Comparison of ENCODE assay signal across 8 cellular contexts in the genomic region with DNA sequence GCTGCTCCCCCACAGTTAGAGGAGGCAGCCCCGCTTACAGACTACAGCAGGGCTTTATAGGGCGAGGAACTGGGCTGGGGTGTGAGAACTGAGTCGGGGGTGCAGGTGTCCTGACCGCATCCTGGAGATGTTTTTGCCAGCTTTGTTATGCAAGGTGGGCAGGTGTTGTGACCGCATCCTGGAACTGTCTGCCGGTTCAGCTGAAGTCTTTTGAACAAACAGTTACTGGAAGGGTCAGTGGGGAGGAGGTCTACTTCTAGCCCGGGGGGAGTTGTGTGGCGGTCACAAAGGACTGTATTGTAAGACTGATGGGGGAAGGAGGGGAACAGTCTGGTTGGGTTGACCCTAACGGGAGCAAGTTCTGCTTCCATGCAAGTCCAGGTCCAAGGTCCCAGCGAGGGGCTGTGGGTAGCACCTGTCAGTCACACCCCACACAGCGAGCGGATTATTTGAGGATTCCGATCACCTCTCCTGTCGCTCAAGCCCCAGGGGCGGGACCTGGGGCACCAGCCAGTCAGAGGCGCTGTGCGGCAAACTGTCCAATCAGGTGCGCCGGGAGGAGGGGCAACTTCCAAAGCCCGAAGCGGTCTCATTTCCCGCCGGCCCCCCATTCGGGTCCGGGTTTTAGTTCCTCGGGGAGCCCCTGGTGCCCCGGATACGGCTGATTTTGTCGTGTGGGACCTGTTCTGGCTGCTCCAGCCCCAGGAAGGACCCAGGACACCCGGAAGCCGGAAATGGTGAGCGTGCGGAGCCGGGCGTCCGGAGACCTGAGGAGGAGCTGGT. TPM values are rescaled to one million over a fixed set of nuclear protein-coding genes. Genes with fewer than 3 reads are reported as not detected.
DNase-seq lines count a peak whose midpoint lies in the region; ATAC-seq and TF ChIP-seq lines count a peak whose summit lies in the region.

A gene (plus strand): TSS at position 610 of the 783 bp plus-strand sequence. CDS start 125 bp downstream, at position 735.

- H3K36me3 Mint-ChIP-seq in activated T-cell treated with anti-CD3 and anti-CD28 coated beads, Interleukin-2, amount 50 U/mL, for 24 hours (ENCODE audit: low read depth), result peaks cover 61% of the 10 kb centered on the region

- H3K27ac ChIP-seq in KMS-11, result peak within 1 kb of the TSS; percentile 92
- H3K27ac ChIP-seq in Panc1 (ENCODE audit: low read length), result peak within 1 kb of the TSS; percentile 84
- H3K27ac ChIP-seq in muscle layer of colon (ENCODE audit: low read depth, low read length), result peak within 1 kb of the TSS; percentile 90

- H3K27me3 Mint-ChIP-seq in activated T-cell treated with anti-CD3 and anti-CD28 coated beads, Interleukin-2, amount 50 U/mL, for 24 hours, result no peaks in the 10 kb centered on the region

- POLR2A ChIA-PET in Panc1 (lab: Charles Lee), result interaction anchor here (0.6 kb wide), 1 partner anchor 99 kb away, joined by 12 read pairs; no protein-coding TSS in a partner anchor

- TF ChIP-seq CTCF in KMS-11 (conservative IDR thresholded peaks at IDR 0.05; ENCODE audit: low read depth, low read length) (no peak), Panc1 (IDR thresholded peaks at IDR 0.05) (no peak)

- H3K4me1 ChIP-seq in KMS-11 (ENCODE audit: low read depth, poor library complexity, severe bottlenecking), result peaks cover 16% of the 10 kb centered on the region
- H3K4me1 ChIP-seq in Panc1 (ENCODE audit: control insufficient read depth, insufficient read depth, low read length), result no peaks in the 10 kb centered on the region; the same call in 1 of the 2 replicates
- peaks cover 13% of the 10 kb centered on the region for H3K4me1 ChIP-seq in muscle layer of colon (ENCODE audit: insufficient read depth, low read length)

- peaks cover 37% of the 10 kb centered on the region for H3K4me1 Mint-ChIP-seq in activated T-cell treated with anti-CD3 and anti-CD28 coated beads, Interleukin-2, amount 50 U/mL, for 24 hours (ENCODE audit: low read depth)

- intact Hi-C loops in Panc1 (cut with micrococcal nuclease; ENCODE audit: unreplicated experiment), result loop anchor here (10.0 kb wide), 1 partner anchor 66 kb away; a partner anchor contains a TSS

- H4K20me1 ChIP-seq in KMS-11 (ENCODE audit: insufficient read depth), result no peaks in the 10 kb centered on the region

- no peaks in the 10 kb centered on the region for H3K36me3 ChIP-seq in KMS-11 (ENCODE audit: insufficient read depth)
- no peaks in the 10 kb centered on the region; the same call in 1 of the 2 replicates for H3K36me3 ChIP-seq in Panc1 (ENCODE audit: control insufficient read depth, insufficient read depth, low read length)
- H3K36me3 ChIP-seq in muscle layer of colon (ENCODE audit: insufficient read depth, low read length), result peaks cover 6% of the 10 kb centered on the region

- DNase-seq in DMS79 treated with DMSO at 0.1 percent for 48 hours (lab: John Stamatoyannopoulos, UW) (peak; percentile 84), Panc1 (ENCODE audit: low read depth, low spot score) (peak; percentile 41)
- DNase-seq in activated T-cell treated with anti-CD3 and anti-CD28 coated beads, Interleukin-2, amount 50 U/mL, for 24 hours, result peak; percentile 96
- peak; percentile 85 to 89 for DNase-seq in stimulated activated CD8-positive, alpha-beta memory T cell treated with anti-CD3 and anti-CD28 coated beads, Interleukin-7, amount 100 ng/mL, for 1 hour (ENCODE audit: low read depth in 2 of 2)

- BruUV-seq in Panc1 (replicated peaks; lab: Mats Ljungman, UMichigan), result no TSS peak

- in situ Hi-C loops in Panc1 (cut with HindIII; ENCODE audit: low pct_unique_long_range_greater_than_20kb, low sequenced_read_pairs), result no loop called here

- H3K79me2 ChIP-seq in KMS-11 (ENCODE audit: insufficient read depth, low read depth), result peaks cover 40% of the 10 kb centered on the region

- peak within 1 kb of the TSS; percentile 47 for H2AFZ ChIP-seq in KMS-11 (ENCODE audit: low read depth)

- peak; percentile 57 for ATAC-seq in GM21786 (IDR thresholded peaks at IDR 0.05; ENCODE audit: unreplicated experiment)
- peak; percentile 89 for ATAC-seq in Panc1
- ATAC-seq in esophagus mucosa, result peak; percentile 76

- H3K9me3 ChIP-seq in Panc1 (ENCODE audit: control insufficient read depth, insufficient read depth, low read depth, low read length) (no peaks in the 10 kb centered on the region), muscle layer of colon (ENCODE audit: low read length) (no peaks in the 10 kb centered on the region)

- CTCF ChIA-PET in Panc1 (lab: Charles Lee), result interaction anchor here (0.6 kb wide), 1 partner anchor 45 kb away, joined by 5 read pairs; no protein-coding TSS in a partner anchor

- peak within 1 kb of the TSS; percentile 98 for H3K27ac Mint-ChIP-seq in activated T-cell treated with anti-CD3 and anti-CD28 coated beads, Interleukin-2, amount 50 U/mL, for 24 hours

- H3K4me3 Mint-ChIP-seq in activated T-cell treated with anti-CD3 and anti-CD28 coated beads, Interleukin-2, amount 50 U/mL, for 24 hours, result peak within 1 kb of the TSS; percentile 86

- H3K4me3 ChIP-seq in KMS-11 (IDR thresholded peaks at IDR 0.05; ENCODE audit: insufficient read depth, low read depth, low read length), result no peak within 1 kb of the TSS
- H3K4me3 ChIP-seq in Panc1 (ENCODE audit: low read depth in 2 of 2, low read length in 2 of 2), result peak within 1 kb of the TSS; percentile 82 to 86
- H3K4me3 ChIP-seq in muscle layer of colon (ENCODE audit: low read depth in 1 of 2, low read length in 2 of 2), result peak within 1 kb of the TSS; percentile 78 to 84

- H3K9me3 Mint-ChIP-seq in activated T-cell treated with anti-CD3 and anti-CD28 coated beads, Interleukin-2, amount 50 U/mL, for 24 hours, result peaks cover 7% of the 10 kb centered on the region

- H3K4me2 ChIP-seq in KMS-11, result peak within 1 kb of the TSS; percentile 54

- H3K9ac ChIP-seq in KMS-11 (peak within 1 kb of the TSS; percentile 79), muscle layer of colon (ENCODE audit: low read length) (peak within 1 kb of the TSS; percentile 57)

- H3K27me3 ChIP-seq in KMS-11 (ENCODE audit: insufficient read depth, low read depth) (no peaks in the 10 kb centered on the region), Panc1 (ENCODE audit: control insufficient read depth, insufficient read depth, low read length) (no peaks in the 10 kb centered on the region), muscle layer of colon (ENCODE audit: control insufficient read depth in 1 of 2, insufficient read depth in 2 of 2, low read length in 2 of 2) (no peaks in the 10 kb centered on the region)

RNA-seq across cellular contexts. Expression of the gene that starts here (rescaled TPM):
- total RNA-seq in Panc1 (2021; ENCODE audit: unreplicated experiment) (15.6 TPM), esophagus mucosa (10.0 TPM)
- polyA plus RNA-seq in Panc1 (2012; ENCODE audit: insufficient read length), result 3.0 TPM

Comparison
In these comparisons a context has a peak if more than half of its experiments do, and no peak if none do; other contexts are left out.
1. DNase-seq: peak in every context shown above with its lines; median percentile 96 in activated T-cell treated with anti-CD3 and anti-CD28 coated beads, Interleukin-2, amount 50 U/mL, for 24 hours; 87 in stimulated activated CD8-positive, alpha-beta memory T cell treated with anti-CD3 and anti-CD28 coated beads, Interleukin-7, amount 100 ng/mL, for 1 hour; 84 in DMS79 treated with DMSO at 0.1 percent for 48 hours; 41 in Panc1.